In genomic region chrX:109840585-109840984, GRCh38 we compare ENCODE assay signal across 8 cellular contexts.
DNase-seq lines count a peak whose midpoint lies in the region; FAIRE-seq and TF ChIP-seq lines count a peak whose summit lies in the region.

No MANE protein-coding gene starts in this region.

- H3K36me3 ChIP-seq in bronchial epithelial cell (ENCODE audit: control insufficient read depth, insufficient read depth, low read length): no peaks in the 10 kb centered on the region

- no peak overlapping the region for H3K4me3 ChIP-seq in bronchial epithelial cell (ENCODE audit: low read depth, low read length)

- DNase-seq in AG20443 (ENCODE audit: low spot score) (peak; percentile 73), LHCN-M2 (ENCODE audit: low read depth) (peak; percentile 94), bronchial epithelial cell (ENCODE audit: low read depth) (peak; percentile 90), midbrain (lab: John Stamatoyannopoulos, UW) (peak; percentile 16), ureter (ENCODE audit: low spot score) (no peak), retina (no peak), cortex of kidney (lab: John Stamatoyannopoulos, UW) (no peak), DMS53 (lab: John Stamatoyannopoulos, UW) (no peak)

- no peaks in the 10 kb centered on the region for H3K27me3 ChIP-seq in bronchial epithelial cell (ENCODE audit: control insufficient read depth, insufficient read depth, low read length)

- no peak for FAIRE-seq in bronchial epithelial cell (lab: Jason Lieb, UNC)

- TF ChIP-seq CTCF in bronchial epithelial cell (IDR thresholded peaks at IDR 0.05; ENCODE audit: insufficient read depth, low read length, severe bottlenecking): no peak

Comparison
In these comparisons a context has a peak if more than half of its experiments do, and no peak if none do; other contexts are left out.
1. DNase-seq: peak in AG20443 (single experiment), LHCN-M2 (single experiment), bronchial epithelial cell (single experiment) and midbrain (single experiment); none in ureter (single experiment), retina (single experiment), cortex of kidney (single experiment) and DMS53 (single experiment).